ENCODE assay signal across 24 cellular contexts in genomic region chr7:51592822-51593221, GRCh38.
DNase-seq lines count a peak whose midpoint lies in the region; ATAC-seq, FAIRE-seq and TF ChIP-seq lines count a peak whose summit lies in the region.
"Had no signal": no experiment of that assay in that cellular context is flagged by ENCODE, and none has a peak within 500 bp of the region (broad histone marks: within the 10 kb centered on the region; RNA-seq: fewer than 3 reads in every experiment).

No MANE protein-coding gene starts in this region.

- 81 to 87% methylated on average over 6 to 7 of the region's 7 CpGs for WGBS in endodermal cell (ENCODE audit: insufficient coverage in 1 of 2, insufficient read length in 1 of 2), 2 experiments
- 60 to 70% methylated on average over 7 of the region's 7 CpGs for WGBS in pancreas, 2 donors

- DNase-seq in D341Med (ENCODE audit: low spot score) (peak; percentile 82), NCI-H69 (lab: John Stamatoyannopoulos, UW) (peak; percentile 64), endodermal cell (no peak), pancreas (no peak), HPDE6-E6E7 (ENCODE audit: extremely low spot score) (no peak), iPS-NIHi7 (ENCODE audit: extremely low spot score) (no peak)
- DNase-seq: C1 segment of cervical spinal cord; CD8-positive, alpha-beta memory T cell; DMS153; GDM1; H9; Karpas-422; NCI-H1048; NCI-H1436; NCI-H1930; NCI-H510A; SJCRH30; SW 1271 had no signal

- no peaks in the 10 kb centered on the region for H3K27me3 ChIP-seq in endodermal cell (ENCODE audit: control insufficient read depth, insufficient read depth, low read length, poor library complexity, severe bottlenecking)
- no peaks in the 10 kb centered on the region for H3K27me3 ChIP-seq in pancreas
- H3K27me3 ChIP-seq: SJCRH30 had no signal

- H3K4me3 Mint-ChIP-seq in endodermal cell: no peak overlapping the region
- H3K4me3 Mint-ChIP-seq: CD8-positive, alpha-beta memory T cell; H9; IgD-negative memory B cell had no signal

- H3K9me3 ChIP-seq in HEK293 (ENCODE audit: control insufficient read depth, insufficient read depth, low read depth, low read length) (no peaks in the 10 kb centered on the region), endodermal cell (ENCODE audit: control insufficient read depth, low read length) (peaks cover 8% of the 10 kb centered on the region), pancreas (no peaks in the 10 kb centered on the region)
- H3K9me3 ChIP-seq: SJCRH30 had no signal

- no peaks in the 10 kb centered on the region for H3K36me3 Mint-ChIP-seq in endodermal cell (ENCODE audit: low read depth)
- H3K36me3 Mint-ChIP-seq: CD8-positive, alpha-beta memory T cell; IgD-negative memory B cell had no signal

- POLR2A ChIA-PET in HEK293 (lab: Yijun Ruan, JAX): no interaction called here

- 0 out of 2 replicates have a peak, but pooled peaks cover 3% of the 10 kb centered on the region for H3K4me1 ChIP-seq in HEK293 (ENCODE audit: control insufficient read depth, insufficient read depth, low read length)
- H3K4me1 ChIP-seq in endodermal cell (ENCODE audit: control insufficient read depth, insufficient read depth, low read length): peaks cover 3% of the 10 kb centered on the region
- H3K4me1 ChIP-seq in pancreas: no peaks in the 10 kb centered on the region
- H3K4me1 ChIP-seq: SJCRH30 had no signal

- ATAC-seq in pancreas (no peak), GM19455 (IDR thresholded peaks at IDR 0.05; ENCODE audit: unreplicated experiment) (no peak)
- ATAC-seq: Panc1 had no signal

- CTCF ChIA-PET in HEK293 (lab: Yijun Ruan, JAX): no interaction called here

- no peaks in the 10 kb centered on the region for H3K27me3 Mint-ChIP-seq in endodermal cell (ENCODE audit: insufficient read depth)
- H3K27me3 Mint-ChIP-seq: CD8-positive, alpha-beta memory T cell; IgD-negative memory B cell had no signal

- H3K4me3 ChIP-seq in HEK293 (ENCODE audit: low read depth, low read length) (no peak overlapping the region), endodermal cell (ENCODE audit: low read length) (peak overlapping the region; percentile 22), pancreas (no peak overlapping the region)
- H3K4me3 ChIP-seq: SJCRH30 had no signal

- H3K36me3 ChIP-seq in HEK293 (ENCODE audit: control insufficient read depth in 2 of 2, insufficient read depth in 1 of 2, low read length in 2 of 2) (no peaks in the 10 kb centered on the region), endodermal cell (ENCODE audit: control insufficient read depth, insufficient read depth, low read length) (no peaks in the 10 kb centered on the region), pancreas (no peaks in the 10 kb centered on the region)
- H3K36me3 ChIP-seq: SJCRH30 had no signal

- H3K9me3 Mint-ChIP-seq in endodermal cell: peaks cover 22% of the 10 kb centered on the region

- FAIRE-seq in pancreas (lab: Jason Lieb, UNC): no peak
- FAIRE-seq: HTR-8/SVneo had no signal

- no peak overlapping the region for H3K27ac Mint-ChIP-seq in endodermal cell
- H3K27ac Mint-ChIP-seq: CD8-positive, alpha-beta memory T cell; H9; IgD-negative memory B cell had no signal

- intact Hi-C loops in pancreas (cut with DNase I): no loop called here

- H3K27ac ChIP-seq in HEK293 (ENCODE audit: extremely low read depth, low read depth, low read length) (no peak overlapping the region), endodermal cell (ENCODE audit: low read depth, low read length) (peak overlapping the region; percentile 52), pancreas (no peak overlapping the region)
- H3K27ac ChIP-seq: HL-60, SJCRH30 had no signal

- peaks cover 20% of the 10 kb centered on the region for H3K4me1 Mint-ChIP-seq in endodermal cell
- H3K4me1 Mint-ChIP-seq: CD8-positive, alpha-beta memory T cell; IgD-negative memory B cell had no signal

- TF ChIP-seq CTCF in HEK293 (tag by site-specific recombination; IDR thresholded peaks at IDR 0.05) (no peak), endodermal cell (conservative IDR thresholded peaks at IDR 0.05) (no peak), pancreas (IDR thresholded peaks at IDR 0.05) (no peak)

- H3K9ac ChIP-seq in endodermal cell (ENCODE audit: extremely low read depth, low read length, poor library complexity, severe bottlenecking): no peak overlapping the region

TF ChIP-seq in HEK293, 187 proteins besides CTCF, POLR2A, EP300 and RAD21:
- TF ChIP-seq ZNF747 (tag by site-specific recombination; IDR thresholded peaks at IDR 0.05): no peak
- TF ChIP-seq OSR2 (tag by site-specific recombination; IDR thresholded peaks at IDR 0.05): 0 out of 2 replicates have a peak, but pooled peaks have one; percentile 23
- no peak for TF ChIP-seq ZNF114 (tag by site-specific recombination; IDR thresholded peaks at IDR 0.05)

Comparison
In these comparisons a context has a peak if more than half of its experiments do, and no peak if none do; other contexts are left out.
1. DNase-seq: peak in D341Med (single experiment) and NCI-H69 (single experiment); none in endodermal cell (single experiment), pancreas (0 of 6), HPDE6-E6E7 (single experiment) and iPS-NIHi7 (single experiment).